9 cellular contexts compared by ENCODE assay signal in genomic region chr16:71421911-71422310, GRCh38. TPM values are rescaled to one million over a fixed set of nuclear protein-coding genes. Genes with fewer than 3 reads are reported as not detected.
DNase-seq lines count a peak whose midpoint lies in the region; ATAC-seq, FAIRE-seq and TF ChIP-seq lines count a peak whose summit lies in the region.
"Had no signal": no experiment of that assay in that cellular context is flagged by ENCODE, and none has a peak within 500 bp of the region (broad histone marks: within the 10 kb centered on the region; RNA-seq: fewer than 3 reads in every experiment).

No MANE protein-coding gene starts in this region.

- POLR2A ChIA-PET in A549 (lab: Yijun Ruan, JAX) = no interaction called here

- H3K4me3 ChIP-seq in A549 (no peak overlapping the region), RWPE2 (ENCODE audit: severe bottlenecking) (no peak overlapping the region), fibroblast of lung (replicated peaks in 1 of 4; ENCODE audit: control extremely low read depth in 1 of 4, insufficient read depth in 1 of 4, low read depth in 3 of 4, low read length in 4 of 4) (no peak overlapping the region)

- no peak overlapping the region for H3K9ac ChIP-seq in fibroblast of lung (ENCODE audit: insufficient read depth, low read length)

- peaks cover 54% of the 10 kb centered on the region for H3K27me3 Mint-ChIP-seq in stimulated activated naive CD8-positive, alpha-beta T cell treated with anti-CD3 and anti-CD28 coated beads, Interleukin-15, amount 100 ng/mL, for 72 hours

- no peaks in the 10 kb centered on the region for H3K9me3 Mint-ChIP-seq in stimulated activated naive CD8-positive, alpha-beta T cell treated with anti-CD3 and anti-CD28 coated beads, Interleukin-15, amount 100 ng/mL, for 72 hours

- H3K4me2 ChIP-seq in A549 (no peak overlapping the region), fibroblast of lung (ENCODE audit: extremely low read depth, insufficient read depth, low read length) (no peak overlapping the region)

- H3K9me3 ChIP-seq in A549 (no peaks in the 10 kb centered on the region), RWPE2 (ENCODE audit: severe bottlenecking) (no peaks in the 10 kb centered on the region), fibroblast of lung (ENCODE audit: control insufficient read depth, insufficient read depth, low read depth, low read length) (no peaks in the 10 kb centered on the region)

- no peak for TF ChIP-seq EP300 in A549 (IDR thresholded peaks at IDR 0.05)

- peaks cover 12% of the 10 kb centered on the region for H3K4me1 Mint-ChIP-seq in stimulated activated naive CD8-positive, alpha-beta T cell treated with anti-CD3 and anti-CD28 coated beads, Interleukin-15, amount 100 ng/mL, for 72 hours

- no peaks in the 10 kb centered on the region for H3K79me2 ChIP-seq in fibroblast of lung (ENCODE audit: control insufficient read depth, insufficient read depth, low read length)

- peak; percentile 34 for TF ChIP-seq CTCF in A549 (IDR thresholded peaks at IDR 0.05)
- peak; percentile 77 for TF ChIP-seq CTCF in GM12872 (IDR thresholded peaks at IDR 0.05; ENCODE audit: insufficient read depth, low read depth, low read length)
- peak; percentile 31 for TF ChIP-seq CTCF in RWPE2 (IDR thresholded peaks at IDR 0.05; ENCODE audit: poor library complexity, severe bottlenecking)
- TF ChIP-seq CTCF in fibroblast of lung (conservative IDR thresholded peaks at IDR 0.05 in 1 of 2, IDR thresholded peaks at IDR 0.05 in 1 of 2; ENCODE audit: low read depth in 1 of 2, low read length in 2 of 2) = peak; percentile 3 to 33

- DNase-seq in A549 (ENCODE audit: low read depth in 1 of 2, low spot score in 1 of 2) = peak; percentile 46 to 51
- no peak for DNase-seq in RWPE2 (ENCODE audit: low spot score)
- DNase-seq in fibroblast of lung (ENCODE audit: low read depth in 2 of 2) = no peak
- peak; percentile 24 to 36 for DNase-seq in stimulated activated naive CD8-positive, alpha-beta T cell treated with anti-CD3 and anti-CD28 coated beads, Interleukin-15, amount 100 ng/mL, for 72 hours
- DNase-seq in epidermal melanocyte (ENCODE audit: insufficient read length, low spot score) = no peak
- no peak for DNase-seq in RCC 7860 (ENCODE audit: low spot score)

- TF ChIP-seq POLR2A in A549 (IDR thresholded peaks at IDR 0.05; ENCODE audit: low read length) = no peak

- no peak overlapping the region for H2AFZ ChIP-seq in fibroblast of lung (ENCODE audit: low read length)

- peak; percentile 34 to 48; a peak in 4 of 5 replicates for TF ChIP-seq RAD21 in A549 (conservative IDR thresholded peaks at IDR 0.05 in 1 of 2, IDR thresholded peaks at IDR 0.05 in 1 of 2)

- CTCF ChIA-PET in A549 (lab: Yijun Ruan, JAX) = interaction anchor here (1.0 to 5.0 kb wide), 7 partner anchors 9 to 189 kb away, joined by 3 to 40 read pairs (median 4); no protein-coding TSS in a partner anchor

- FAIRE-seq in A549 (lab: Jason Lieb, UNC) = no peak
- FAIRE-seq in RCC 7860 (lab: Jason Lieb, UNC) = no peak

- no peak overlapping the region for H3K27ac Mint-ChIP-seq in stimulated activated naive CD8-positive, alpha-beta T cell treated with anti-CD3 and anti-CD28 coated beads, Interleukin-15, amount 100 ng/mL, for 72 hours
- H3K27ac Mint-ChIP-seq: activated naive CD8-positive, alpha-beta T cell had no signal

- H4K20me1 ChIP-seq in fibroblast of lung (ENCODE audit: control insufficient read depth, extremely low read depth, insufficient read depth, low read length) = no peaks in the 10 kb centered on the region

- no peak overlapping the region for H3K27ac ChIP-seq in A549
- no peak overlapping the region for H3K27ac ChIP-seq in RWPE2 (ENCODE audit: poor library complexity, severe bottlenecking)
- H3K27ac ChIP-seq in fibroblast of lung (ENCODE audit: insufficient read depth, low read length) = no peak overlapping the region

- peaks cover 7% of the 10 kb centered on the region for H3K27me3 ChIP-seq in RWPE2 (ENCODE audit: insufficient read depth, poor library complexity, severe bottlenecking)
- H3K27me3 ChIP-seq in fibroblast of lung (ENCODE audit: control insufficient read depth, insufficient read depth, low read length) = peaks cover 7% of the 10 kb centered on the region

- 53% methylated on average over 4 of the region's 4 CpGs for WGBS in A549 (ENCODE audit: missing lambda C conversion rate)

- no peak overlapping the region for H3K4me3 Mint-ChIP-seq in stimulated activated naive CD8-positive, alpha-beta T cell treated with anti-CD3 and anti-CD28 coated beads, Interleukin-15, amount 100 ng/mL, for 72 hours
- H3K4me3 Mint-ChIP-seq: activated naive CD8-positive, alpha-beta T cell had no signal

- H3K4me1 ChIP-seq in A549 = no peaks in the 10 kb centered on the region
- H3K4me1 ChIP-seq in RWPE2 (ENCODE audit: insufficient read depth, poor library complexity, severe bottlenecking) = no peaks in the 10 kb centered on the region
- H3K4me1 ChIP-seq in fibroblast of lung (ENCODE audit: control insufficient read depth, extremely low read depth, insufficient read depth, low read length) = no peaks in the 10 kb centered on the region

- H3K36me3 ChIP-seq in RWPE2 (ENCODE audit: low read depth) (no peaks in the 10 kb centered on the region), fibroblast of lung (ENCODE audit: control insufficient read depth, insufficient read depth, low read length) (no peaks in the 10 kb centered on the region)

- ATAC-seq in A549 (no peak), RWPE2 (ENCODE audit: low read depth) (no peak), GM21381 (IDR thresholded peaks at IDR 0.05; ENCODE audit: unreplicated experiment) (no peak)
- no peak for ATAC-seq in stimulated activated naive CD8-positive, alpha-beta T cell treated with anti-CD3 and anti-CD28 coated beads, Interleukin-15, amount 100 ng/mL, for 72 hours

TF ChIP-seq in A549, 52 proteins besides CTCF, POLR2A, EP300 and RAD21:
- no peak for TF ChIP-seq MAX (IDR thresholded peaks at IDR 0.05)
- no peak for TF ChIP-seq NPAS2 (CRISPR knock-in tag; IDR thresholded peaks at IDR 0.05; ENCODE audit: borderline replicate concordance)

RNA-seq across cellular contexts. Expression of gene TLE7, which starts 19.9 kb away (rescaled TPM):
- not detected in 2 replicates for polyA plus RNA-seq in A549 (2011; rRNA removed)
- not detected in 2 replicates for polyA plus RNA-seq in A549 (2012; cell fraction: cytosol; rRNA removed)
- polyA plus RNA-seq in A549 (2012; cell fraction: nucleus; rRNA removed) = not detected in 2 replicates
- not detected in 3 replicates for polyA plus RNA-seq in A549 (2017; fragmentation: RNase III; extraction: RNeasy Plus Mini Kit Qiagen cat#74134 plus additional on column Dnase treatment)
- polyA minus RNA-seq in A549 (2011; rRNA and poly(A)+ RNA removed) = not detected in 2 replicates
- not detected in 2 replicates for total RNA-seq in fibroblast of lung
- polyA plus RNA-seq in fibroblast of lung = not detected in 2 replicates
- polyA plus RNA-seq in fibroblast of lung (2012) = not detected in 2 replicates
- polyA minus RNA-seq in fibroblast of lung (ENCODE audit: low replicate concordance) = not detected in 2 replicates

RNA-seq across cellular contexts. Expression of gene ZNF23, which starts 40.1 kb away (rescaled TPM):
- polyA plus RNA-seq in A549 (2011; rRNA removed) (6.1 and 8.7 TPM in 2 replicates), A549 (2017; fragmentation: RNase III; extraction: RNeasy Plus Mini Kit Qiagen cat#74134 plus additional on column Dnase treatment) (6.2 to 7.7 TPM (median 7.1 TPM) in 3 replicates), fibroblast of lung (11.8 and 12.2 TPM in 2 replicates)
- polyA plus RNA-seq in A549 (2012; cell fraction: cytosol; rRNA removed) = 3.1 TPM in 2 replicates
- 3.4 and 4.9 TPM in 2 replicates for polyA plus RNA-seq in A549 (2012; cell fraction: nucleus; rRNA removed)
- polyA minus RNA-seq in A549 (2011; rRNA and poly(A)+ RNA removed) = 4.2 and 6.9 TPM in 2 replicates
- total RNA-seq in fibroblast of lung = 14.1 and 24.8 TPM in 2 replicates
- 11.4 and 12.1 TPM in 2 replicates for polyA plus RNA-seq in fibroblast of lung (2012)
- polyA minus RNA-seq in fibroblast of lung (ENCODE audit: low replicate concordance) = 11.4 and 13.5 TPM in 2 replicates

Comparison
In these comparisons a context has a peak if more than half of its experiments do, and no peak if none do; other contexts are left out.
1. DNase-seq: peak in A549 (2 of 2) and stimulated activated naive CD8-positive, alpha-beta T cell treated with anti-CD3 and anti-CD28 coated beads, Interleukin-15, amount 100 ng/mL, for 72 hours (2 of 2); none in RWPE2 (single experiment), fibroblast of lung (0 of 2), epidermal melanocyte (single experiment) and RCC 7860 (single experiment).
2. CTCF ChIP-seq: peak in every context shown above with its lines; median percentile 77 in GM12872; 34 in A549; 31 in RWPE2; 18 in fibroblast of lung.